Comparison of ENCODE assay signal across 13 cellular contexts in genomic region chr3:3851621-3852323, GRCh38. TPM values are rescaled to one million over a fixed set of nuclear protein-coding genes. Genes with fewer than 3 reads are reported as not detected.
A peak's percentile ranks its signal among the peaks of the same experiment; 100 is the strongest.
DNase-seq lines count a peak whose midpoint lies in the region; ATAC-seq lines count a peak whose summit lies in the region.
"Had no signal": no experiment of that assay in that cellular context is flagged by ENCODE, and none has a peak within 500 bp of the region (broad histone marks: within the 10 kb centered on the region; RNA-seq: fewer than 3 reads in every experiment).

No MANE protein-coding gene starts in this region.

- peak overlapping the region; percentile 82 for H3K27ac Mint-ChIP-seq in stimulated activated memory B cell treated with anti-CD40 and anti-IgM and Interleukin-4, amounts not matched to agents 10 μg/mL and 1 μg/mL and 100 μg/mL, for 72 hours
- H3K27ac Mint-ChIP-seq in activated T-helper 1 cell treated with anti-CD3 and anti-CD28 coated beads, Interleukin-12 subunit alpha, Interleukin-12 subunit beta, Interleukin-2, Interleukin-4 antibody, amounts not matched to agents 30 ng/mL and 10 ng/mL and 1 ng/mL, durations not matched to agents 14 hours and 24 hours and 36 hours, result no peak overlapping the region

- DNase-seq in NOMO-1 treated with DMSO at 0.1 percent for 48 hours (lab: John Stamatoyannopoulos, UW; ENCODE audit: unreplicated experiment) (peak; percentile 18), NOMO-1 treated with dmso at 0.1 percent for 144 hours (lab: John Stamatoyannopoulos, UW; ENCODE audit: unreplicated experiment) (no peak), left cardiac atrium (no peak), GM19238 (ENCODE audit: insufficient read length, low spot score) (no peak)
- no peak for DNase-seq in activated T-helper 1 cell treated with anti-CD3 and anti-CD28 coated beads, Interleukin-12 subunit alpha, Interleukin-12 subunit beta, Interleukin-2, Interleukin-4 antibody, amounts not matched to agents 30 ng/mL and 10 ng/mL and 1 ng/mL, durations not matched to agents 14 hours and 24 hours and 36 hours (ENCODE audit: low spot score)
- DNase-seq: 8988T; activated T-cell treated with anti-CD3 and anti-CD28 coated beads, Interleukin-2, amount 50 U/mL, for 4 hours; kidney glomerular epithelial cell; NCI-H2029 had no signal

- no peaks in the 10 kb centered on the region for H3K9me3 Mint-ChIP-seq in stimulated activated memory B cell treated with anti-CD40 and anti-IgM and Interleukin-4, amounts not matched to agents 10 μg/mL and 1 μg/mL and 100 μg/mL, for 72 hours
- no peaks in the 10 kb centered on the region for H3K9me3 Mint-ChIP-seq in activated T-helper 1 cell treated with anti-CD3 and anti-CD28 coated beads, Interleukin-12 subunit alpha, Interleukin-12 subunit beta, Interleukin-2, Interleukin-4 antibody, amounts not matched to agents 30 ng/mL and 10 ng/mL and 1 ng/mL, durations not matched to agents 14 hours and 24 hours and 36 hours
- H3K9me3 Mint-ChIP-seq: activated T-cell treated with anti-CD3 and anti-CD28 coated beads, Interleukin-2, amount 50 U/mL, for 4 hours had no signal

- no peaks in the 10 kb centered on the region for H3K27me3 Mint-ChIP-seq in stimulated activated memory B cell treated with anti-CD40 and anti-IgM and Interleukin-4, amounts not matched to agents 10 μg/mL and 1 μg/mL and 100 μg/mL, for 72 hours
- no peaks in the 10 kb centered on the region for H3K27me3 Mint-ChIP-seq in activated T-helper 1 cell treated with anti-CD3 and anti-CD28 coated beads, Interleukin-12 subunit alpha, Interleukin-12 subunit beta, Interleukin-2, Interleukin-4 antibody, amounts not matched to agents 30 ng/mL and 10 ng/mL and 1 ng/mL, durations not matched to agents 14 hours and 24 hours and 36 hours (ENCODE audit: insufficient read depth)

- intact Hi-C loops in left cardiac atrium (cut with DNase I), result no loop called here
- intact Hi-C loops in activated T-helper 1 cell treated with anti-CD3 and anti-CD28 coated beads, Interleukin-12 subunit alpha, Interleukin-12 subunit beta, Interleukin-2, Interleukin-4 antibody, amounts not matched to agents 30 ng/mL and 10 ng/mL and 1 ng/mL, durations not matched to agents 14 hours and 24 hours and 36 hours (cut with micrococcal nuclease), result no loop called here

- peak; percentile 81 for ATAC-seq in GM21737 (IDR thresholded peaks at IDR 0.05; ENCODE audit: unreplicated experiment)
- peak; percentile 95 for ATAC-seq in HG03342 (IDR thresholded peaks at IDR 0.05; ENCODE audit: unreplicated experiment)
- peak; percentile 96 for ATAC-seq in stimulated activated memory B cell treated with anti-CD40 and anti-IgM and Interleukin-4, amounts not matched to agents 10 μg/mL and 1 μg/mL and 100 μg/mL, for 72 hours
- no peak for ATAC-seq in left cardiac atrium
- ATAC-seq: activated T-cell treated with anti-CD3 and anti-CD28 coated beads, Interleukin-2, amount 50 U/mL, for 4 hours; Panc1 had no signal

- peak overlapping the region; percentile 13 for H3K4me3 Mint-ChIP-seq in stimulated activated memory B cell treated with anti-CD40 and anti-IgM and Interleukin-4, amounts not matched to agents 10 μg/mL and 1 μg/mL and 100 μg/mL, for 72 hours
- no peak overlapping the region for H3K4me3 Mint-ChIP-seq in activated T-helper 1 cell treated with anti-CD3 and anti-CD28 coated beads, Interleukin-12 subunit alpha, Interleukin-12 subunit beta, Interleukin-2, Interleukin-4 antibody, amounts not matched to agents 30 ng/mL and 10 ng/mL and 1 ng/mL, durations not matched to agents 14 hours and 24 hours and 36 hours
- H3K4me3 Mint-ChIP-seq: activated T-cell treated with anti-CD3 and anti-CD28 coated beads, Interleukin-2, amount 50 U/mL, for 4 hours had no signal

- H3K36me3 Mint-ChIP-seq in stimulated activated memory B cell treated with anti-CD40 and anti-IgM and Interleukin-4, amounts not matched to agents 10 μg/mL and 1 μg/mL and 100 μg/mL, for 72 hours, result peaks cover 5% of the 10 kb centered on the region
- no peaks in the 10 kb centered on the region for H3K36me3 Mint-ChIP-seq in activated T-helper 1 cell treated with anti-CD3 and anti-CD28 coated beads, Interleukin-12 subunit alpha, Interleukin-12 subunit beta, Interleukin-2, Interleukin-4 antibody, amounts not matched to agents 30 ng/mL and 10 ng/mL and 1 ng/mL, durations not matched to agents 14 hours and 24 hours and 36 hours (ENCODE audit: low read depth)

- H3K4me1 Mint-ChIP-seq in stimulated activated memory B cell treated with anti-CD40 and anti-IgM and Interleukin-4, amounts not matched to agents 10 μg/mL and 1 μg/mL and 100 μg/mL, for 72 hours, result peaks cover 31% of the 10 kb centered on the region
- no peaks in the 10 kb centered on the region for H3K4me1 Mint-ChIP-seq in activated T-helper 1 cell treated with anti-CD3 and anti-CD28 coated beads, Interleukin-12 subunit alpha, Interleukin-12 subunit beta, Interleukin-2, Interleukin-4 antibody, amounts not matched to agents 30 ng/mL and 10 ng/mL and 1 ng/mL, durations not matched to agents 14 hours and 24 hours and 36 hours (ENCODE audit: low read depth)

RNA-seq across cellular contexts. Expression of gene LRRN1, which starts 52.5 kb away (rescaled TPM):
- total RNA-seq in left cardiac atrium, result under 1 TPM; 0.13 to 0.32 TPM
- total RNA-seq in activated T-helper 1 cell treated with anti-CD3 and anti-CD28 coated beads, Interleukin-12 subunit alpha, Interleukin-12 subunit beta, Interleukin-2, Interleukin-4 antibody, amounts not matched to agents 30 ng/mL and 10 ng/mL and 1 ng/mL, durations not matched to agents 14 hours and 24 hours and 36 hours, result not detected in 2 replicates

Comparison
In these comparisons a context has a peak if more than half of its experiments do, and no peak if none do; other contexts are left out.
1. ATAC-seq: peak in GM21737 (single experiment), HG03342 (single experiment) and stimulated activated memory B cell treated with anti-CD40 and anti-IgM and Interleukin-4, amounts not matched to agents 10 μg/mL and 1 μg/mL and 100 μg/mL, for 72 hours (single experiment); none in left cardiac atrium (0 of 2).